ENCODE assay signal across 8 cellular contexts in the genomic region with DNA sequence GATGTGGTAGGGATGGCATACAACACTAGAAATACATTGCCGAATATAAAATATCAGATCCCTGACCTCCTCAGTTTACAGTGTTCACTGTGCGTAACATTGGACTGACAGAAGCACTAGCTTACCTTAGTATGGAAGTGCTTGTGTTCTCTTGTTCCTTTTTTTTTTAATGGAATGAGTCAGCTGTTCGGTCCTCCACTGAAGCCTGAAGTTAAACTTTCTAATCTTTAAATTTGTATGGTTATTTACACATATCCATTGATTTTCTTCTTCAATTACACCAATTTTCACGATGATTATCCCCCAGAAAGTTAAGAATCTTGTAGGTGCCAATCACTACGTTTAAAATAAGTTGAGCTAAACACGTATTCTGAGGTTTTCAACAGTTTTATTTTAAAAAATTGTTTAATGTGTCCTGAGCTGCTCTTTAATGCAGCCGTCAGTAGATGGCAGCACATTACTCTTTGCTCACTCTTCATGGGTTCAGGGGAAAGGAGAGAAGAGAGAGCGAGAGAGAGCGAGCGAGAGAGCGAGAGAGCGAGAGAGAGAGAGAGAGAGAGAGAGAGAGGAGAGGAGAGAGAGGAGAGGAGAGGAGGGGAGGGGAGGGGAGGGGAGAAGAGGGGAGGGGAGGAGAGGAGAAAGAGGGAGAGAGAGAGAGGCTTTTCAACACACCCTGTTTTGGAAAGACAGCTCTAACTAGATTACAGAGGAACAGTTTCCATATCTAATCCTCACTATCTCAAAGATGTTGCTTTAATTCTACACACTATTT.
DNase-seq lines count a peak whose midpoint lies in the region; ATAC-seq lines count a peak whose summit lies in the region.

No MANE protein-coding gene starts in this region.

- H3K36me3 Mint-ChIP-seq in immature natural killer cell = no peaks in the 10 kb centered on the region

- peaks cover 5 to 7% of the 10 kb centered on the region in 2 donors for H3K4me1 Mint-ChIP-seq in immature natural killer cell

- no peaks in the 10 kb centered on the region for H3K9me3 Mint-ChIP-seq in immature natural killer cell

- no peak overlapping the region for H3K4me3 ChIP-seq in H7 (ENCODE audit: insufficient read depth, low read depth, low read length)

- no peaks in the 10 kb centered on the region for H3K36me3 ChIP-seq in H7 (replicated peaks; ENCODE audit: control insufficient read depth, insufficient read depth, low read length)

- H3K27ac Mint-ChIP-seq in immature natural killer cell = peak overlapping the region in 5 of 6 donors; percentile 74 to 96 (median 79)

- peaks cover 2 to 21% (median 13%) of the 10 kb centered on the region in 3 donors for H3K27me3 Mint-ChIP-seq in immature natural killer cell (ENCODE audit: low read depth in 3 of 3)

- no peaks in the 10 kb centered on the region for H3K27me3 ChIP-seq in H7 (ENCODE audit: control insufficient read depth, insufficient read depth, low read length)

- peak; percentile 73 for DNase-seq in GM03348 (ENCODE audit: low spot score)
- DNase-seq in H7 = peak; percentile 18
- DNase-seq in NCI-H1048 (lab: John Stamatoyannopoulos, UW) = peak; percentile 32
- peak; percentile 22 for DNase-seq in T-helper 9 cell
- peak; percentile 47 for DNase-seq in brain pericyte (ENCODE audit: low read depth, low spot score)
- peak; percentile 54 to 63 (median 54) for DNase-seq in immature natural killer cell
- peak; percentile 15 to 39 for DNase-seq in stimulated activated CD4-positive, alpha-beta T cell treated with anti-CD3 and anti-CD28 coated beads, Interleukin-15, amount 100 ng/mL, for 48 hours (ENCODE audit: low read depth in 2 of 2)

- no peak for ATAC-seq in GM19324 (IDR thresholded peaks at IDR 0.05; ENCODE audit: low FRiP score, unreplicated experiment)

- peak overlapping the region; percentile 19 to 61 (median 55) for H3K4me3 Mint-ChIP-seq in immature natural killer cell

Comparison
In these comparisons a context has a peak if more than half of its experiments do, and no peak if none do; other contexts are left out.
1. DNase-seq: peak in every context shown above with its lines; median percentile 73 in GM03348; 54 in immature natural killer cell; 47 in brain pericyte; 32 in NCI-H1048; 27 in stimulated activated CD4-positive, alpha-beta T cell treated with anti-CD3 and anti-CD28 coated beads, Interleukin-15, amount 100 ng/mL, for 48 hours; 22 in T-helper 9 cell; 18 in H7.